15 cellular contexts compared by ENCODE assay signal in the genomic region with DNA sequence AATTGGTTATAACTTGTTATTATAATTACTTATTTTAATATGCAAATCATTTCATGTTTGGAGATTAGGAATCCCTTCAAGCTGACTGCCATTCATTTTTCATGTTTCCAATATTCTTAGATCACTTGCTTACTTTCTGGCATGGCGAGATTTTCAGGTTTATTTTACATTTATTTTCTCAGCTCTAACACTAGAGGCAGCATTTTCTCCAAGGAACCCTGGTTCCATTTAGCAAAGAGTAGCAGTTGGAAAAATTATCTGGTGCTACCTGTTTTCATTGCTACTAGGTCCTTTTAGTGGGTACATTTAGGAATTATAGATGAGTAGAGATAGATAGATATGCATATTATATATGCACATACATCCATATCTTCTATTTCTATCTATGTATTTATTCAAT.
A peak's percentile ranks its signal among the peaks of the same experiment; 100 is the strongest.
DNase-seq lines count a peak whose midpoint lies in the region; ATAC-seq and TF ChIP-seq lines count a peak whose summit lies in the region.
"Had no signal": no experiment of that assay in that cellular context is flagged by ENCODE, and none has a peak within 500 bp of the region (broad histone marks: within the 10 kb centered on the region; RNA-seq: fewer than 3 reads in every experiment).

No MANE protein-coding gene starts in this region.

- peak; percentile 45 for TF ChIP-seq CTCF in LNCaP clone FGC (IDR thresholded peaks at IDR 0.05; ENCODE audit: control insufficient read depth, extremely low read depth, insufficient read depth)
- peak; percentile 50 for TF ChIP-seq CTCF in choroid plexus epithelial cell (conservative IDR thresholded peaks at IDR 0.05; ENCODE audit: low read depth, low read length)
- TF ChIP-seq CTCF in progenitor cell of endocrine pancreas (IDR thresholded peaks at IDR 0.05; ENCODE audit: unreplicated experiment) = peak; percentile 35

- no peak overlapping the region for H3K4me3 ChIP-seq in LNCaP clone FGC (ENCODE audit: low read depth, low read length)
- H3K4me3 ChIP-seq in choroid plexus epithelial cell (ENCODE audit: low read depth, low read length) = no peak overlapping the region
- H3K4me3 ChIP-seq: colonic mucosa, left ventricle myocardium inferior had no signal

- H3K4me3 Mint-ChIP-seq in progenitor cell of endocrine pancreas (ENCODE audit: low read depth) = no peak overlapping the region
- H3K4me3 Mint-ChIP-seq: activated CD4-positive, alpha-beta memory T cell treated with anti-CD3 and anti-CD28 coated beads for 36 hours had no signal

- no peak for ATAC-seq in HG03175 (IDR thresholded peaks at IDR 0.05; ENCODE audit: unreplicated experiment)
- ATAC-seq in GM18867 (IDR thresholded peaks at IDR 0.05; ENCODE audit: unreplicated experiment) = no peak

- H3K4me1 Mint-ChIP-seq in progenitor cell of endocrine pancreas (ENCODE audit: low read depth) = peaks cover under 1% of the 10 kb centered on the region

- DNase-seq in NCI-H82 (lab: John Stamatoyannopoulos, UW) (peak; percentile 5), NCI-H82 treated with DMSO at 0.1 percent for 48 hours (lab: John Stamatoyannopoulos, UW; ENCODE audit: unreplicated experiment) (no peak), LNCaP clone FGC (ENCODE audit: low read depth) (no peak), choroid plexus epithelial cell (ENCODE audit: low read depth) (peak; percentile 35), progenitor cell of endocrine pancreas (ENCODE audit: low spot score, unreplicated experiment) (no peak), NCI-H2081 (lab: John Stamatoyannopoulos, UW) (no peak)
- DNase-seq: activated CD4-positive, alpha-beta memory T cell treated with anti-CD3 and anti-CD28 coated beads for 36 hours; activated gamma-delta T cell; colonic mucosa; GF-D8; left ventricle myocardium inferior; NCI-H1417; NCI-H774 had no signal

- no peak overlapping the region for H3K27ac Mint-ChIP-seq in progenitor cell of endocrine pancreas
- H3K27ac Mint-ChIP-seq: activated CD4-positive, alpha-beta memory T cell treated with anti-CD3 and anti-CD28 coated beads for 36 hours had no signal

- no peaks in the 10 kb centered on the region for H3K27me3 Mint-ChIP-seq in progenitor cell of endocrine pancreas
- H3K27me3 Mint-ChIP-seq: activated CD4-positive, alpha-beta memory T cell treated with anti-CD3 and anti-CD28 coated beads for 36 hours had no signal

- H3K36me3 Mint-ChIP-seq in progenitor cell of endocrine pancreas (ENCODE audit: insufficient read depth) = no peaks in the 10 kb centered on the region
- H3K36me3 Mint-ChIP-seq: activated CD4-positive, alpha-beta memory T cell treated with anti-CD3 and anti-CD28 coated beads for 36 hours had no signal

- H3K9me3 Mint-ChIP-seq in progenitor cell of endocrine pancreas (ENCODE audit: low read depth) = no peaks in the 10 kb centered on the region
- H3K9me3 Mint-ChIP-seq: activated CD4-positive, alpha-beta memory T cell treated with anti-CD3 and anti-CD28 coated beads for 36 hours had no signal

Comparison
In these comparisons a context has a peak if more than half of its experiments do, and no peak if none do; other contexts are left out.
1. DNase-seq: peak in NCI-H82 (single experiment) and choroid plexus epithelial cell (single experiment); none in NCI-H82 treated with DMSO at 0.1 percent for 48 hours (single experiment), LNCaP clone FGC (single experiment), progenitor cell of endocrine pancreas (single experiment) and NCI-H2081 (0 of 2).
2. Peak in every context shown above with its lines, with median percentiles within 50 percentile points of each other: CTCF ChIP-seq.